ENCODE assay signal across 16 cellular contexts in genomic region chr7:28629216-28629848, GRCh38.
DNase-seq lines count a peak whose midpoint lies in the region; ATAC-seq, FAIRE-seq and TF ChIP-seq lines count a peak whose summit lies in the region.
"Had no signal": no experiment of that assay in that cellular context is flagged by ENCODE, and none has a peak within 500 bp of the region (broad histone marks: within the 10 kb centered on the region; RNA-seq: fewer than 3 reads in every experiment).

No MANE protein-coding gene starts in this region.

- no peaks in the 10 kb centered on the region for H3K36me3 Mint-ChIP-seq in activated naive CD8-positive, alpha-beta T cell treated with anti-CD3 and anti-CD28 coated beads, Interleukin-2, amount 50 U/mL, for 24 hours (ENCODE audit: low read depth)
- no peaks in the 10 kb centered on the region for H3K36me3 Mint-ChIP-seq in effector memory CD8-positive, alpha-beta T cell (ENCODE audit: insufficient read depth)
- H3K36me3 Mint-ChIP-seq: activated naive CD4-positive, alpha-beta T cell treated with anti-CD3 and anti-CD28 coated beads, Interleukin-2, amount 50 U/mL, for 24 hours; neural progenitor cell had no signal

- TF ChIP-seq CTCF in fibroblast of villous mesenchyme (IDR thresholded peaks at IDR 0.05; ENCODE audit: insufficient read depth, low read depth, low read length) (no peak), omental fat pad (IDR thresholded peaks at IDR 0.05) (no peak)

- H3K4me3 Mint-ChIP-seq in activated naive CD8-positive, alpha-beta T cell treated with anti-CD3 and anti-CD28 coated beads, Interleukin-2, amount 50 U/mL, for 24 hours, result no peak overlapping the region
- H3K4me3 Mint-ChIP-seq in effector memory CD8-positive, alpha-beta T cell, result no peak overlapping the region
- H3K4me3 Mint-ChIP-seq: activated naive CD4-positive, alpha-beta T cell treated with anti-CD3 and anti-CD28 coated beads, Interleukin-2, amount 50 U/mL, for 24 hours; neural progenitor cell had no signal

- peaks cover 1% of the 10 kb centered on the region for H3K27me3 Mint-ChIP-seq in activated naive CD8-positive, alpha-beta T cell treated with anti-CD3 and anti-CD28 coated beads, Interleukin-2, amount 50 U/mL, for 24 hours
- H3K27me3 Mint-ChIP-seq in effector memory CD8-positive, alpha-beta T cell, result peaks cover 8 to 21% of the 10 kb centered on the region in 2 donors

- H3K4me3 ChIP-seq in fibroblast of villous mesenchyme (ENCODE audit: low read depth, low read length), result no peak overlapping the region
- H3K4me3 ChIP-seq: neural progenitor cell, SJCRH30, upper lobe of left lung had no signal

- FAIRE-seq in RCC 7860 (lab: Jason Lieb, UNC), result peak; percentile 28
- FAIRE-seq: frontal cortex had no signal

- no peak overlapping the region for H3K27ac Mint-ChIP-seq in activated naive CD8-positive, alpha-beta T cell treated with anti-CD3 and anti-CD28 coated beads, Interleukin-2, amount 50 U/mL, for 24 hours
- H3K27ac Mint-ChIP-seq in effector memory CD8-positive, alpha-beta T cell, result no peak overlapping the region
- H3K27ac Mint-ChIP-seq: activated naive CD4-positive, alpha-beta T cell treated with anti-CD3 and anti-CD28 coated beads, Interleukin-2, amount 50 U/mL, for 24 hours; neural progenitor cell had no signal

- H3K9me3 Mint-ChIP-seq in activated naive CD8-positive, alpha-beta T cell treated with anti-CD3 and anti-CD28 coated beads, Interleukin-2, amount 50 U/mL, for 24 hours, result no peaks in the 10 kb centered on the region
- H3K9me3 Mint-ChIP-seq in effector memory CD8-positive, alpha-beta T cell, result no peaks in the 10 kb centered on the region
- H3K9me3 Mint-ChIP-seq: activated naive CD4-positive, alpha-beta T cell treated with anti-CD3 and anti-CD28 coated beads, Interleukin-2, amount 50 U/mL, for 24 hours; neural progenitor cell had no signal

- ATAC-seq in omental fat pad (ENCODE audit: low FRiP score) (peak; percentile 50), HG02678 (IDR thresholded peaks at IDR 0.05; ENCODE audit: unreplicated experiment) (no peak)
- ATAC-seq in activated naive CD8-positive, alpha-beta T cell treated with anti-CD3 and anti-CD28 coated beads, Interleukin-2, amount 50 U/mL, for 24 hours, result no peak
- ATAC-seq in effector memory CD8-positive, alpha-beta T cell (replicated peaks), result no peak
- ATAC-seq: left lobe of liver had no signal

- no peaks in the 10 kb centered on the region for H3K4me1 Mint-ChIP-seq in activated naive CD8-positive, alpha-beta T cell treated with anti-CD3 and anti-CD28 coated beads, Interleukin-2, amount 50 U/mL, for 24 hours
- H3K4me1 Mint-ChIP-seq in effector memory CD8-positive, alpha-beta T cell (ENCODE audit: low read depth in 2 of 2), result no peaks in the 10 kb centered on the region
- H3K4me1 Mint-ChIP-seq: activated naive CD4-positive, alpha-beta T cell treated with anti-CD3 and anti-CD28 coated beads, Interleukin-2, amount 50 U/mL, for 24 hours had no signal

- peak; percentile 71 for DNase-seq in AG08395 (ENCODE audit: low spot score)
- peak; percentile 29 for DNase-seq in RCC 7860 (ENCODE audit: low spot score)
- DNase-seq in fibroblast of villous mesenchyme (ENCODE audit: low read depth), result peak; percentile 35
- no peak for DNase-seq in omental fat pad (ENCODE audit: low spot score)
- DNase-seq in activated naive CD8-positive, alpha-beta T cell treated with anti-CD3 and anti-CD28 coated beads, Interleukin-2, amount 50 U/mL, for 24 hours, result no peak
- no peak for DNase-seq in effector memory CD8-positive, alpha-beta T cell
- DNase-seq in activated effector memory CD4-positive, alpha-beta T cell treated with anti-CD3 and anti-CD28 coated beads, Interleukin-2, amount 50 U/mL, for 16 hours, result no peak
- DNase-seq: NCI-H2081, NCI-H82, SJCRH30, upper lobe of left lung had no signal

Comparison
In these comparisons a context has a peak if more than half of its experiments do, and no peak if none do; other contexts are left out.
1. DNase-seq: peak in AG08395 (single experiment), RCC 7860 (single experiment) and fibroblast of villous mesenchyme (single experiment); none in omental fat pad (single experiment), activated naive CD8-positive, alpha-beta T cell treated with anti-CD3 and anti-CD28 coated beads, Interleukin-2, amount 50 U/mL, for 24 hours (single experiment), effector memory CD8-positive, alpha-beta T cell (0 of 3) and activated effector memory CD4-positive, alpha-beta T cell treated with anti-CD3 and anti-CD28 coated beads, Interleukin-2, amount 50 U/mL, for 16 hours (single experiment).